Comparison of ENCODE assay signal across 1 cellular context in genomic region chr9:127445851-127446719, GRCh38.
TF ChIP-seq lines count a peak whose summit lies in the region.

No MANE protein-coding gene starts in this region.

TF ChIP-seq in WTC11, 78 proteins besides CTCF, POLR2A, EP300 and RAD21 (continued from another document):
- TF ChIP-seq E2F1 (CRISPR knock-in tag; IDR thresholded peaks at IDR 0.05) (no peak; the same call in 1 of the 2 replicates), NFYB (CRISPR knock-in tag; conservative IDR thresholded peaks at IDR 0.05; ENCODE audit: low read depth) (no peak; the same call in 1 of the 2 replicates), ZNF232 (CRISPR knock-in tag; IDR thresholded peaks at IDR 0.05) (no peak; the same call in 1 of the 2 replicates), E2F4 (CRISPR knock-in tag; IDR thresholded peaks at IDR 0.05; ENCODE audit: borderline replicate concordance, low read depth) (peak; percentile 48; the same call in 1 of the 2 replicates), ATF2 (CRISPR knock-in tag; IDR thresholded peaks at IDR 0.05; ENCODE audit: borderline replicate concordance, low read depth) (no peak), HMGXB4 (CRISPR knock-in tag; IDR thresholded peaks at IDR 0.05) (no peak), IRF2 (CRISPR knock-in tag; IDR thresholded peaks at IDR 0.05; ENCODE audit: borderline replicate concordance, low read depth) (peak; percentile 67; the same call in 1 of the 2 replicates), ATF3 (CRISPR knock-in tag; conservative IDR thresholded peaks at IDR 0.05) (no peak), ZNF121 (CRISPR knock-in tag; IDR thresholded peaks at IDR 0.05) (peak; percentile 99), TEAD1 (CRISPR knock-in tag; IDR thresholded peaks at IDR 0.05) (peak; percentile 43; the same call in 1 of the 2 replicates), NFATC4 (CRISPR knock-in tag; IDR thresholded peaks at IDR 0.05) (peak; percentile 74), HMGA2 (CRISPR knock-in tag; IDR thresholded peaks at IDR 0.05) (no peak), FOXP4 (CRISPR knock-in tag; IDR thresholded peaks at IDR 0.05) (0 out of 2 replicates have a peak, but pooled peaks have one; percentile 49), ZNF416 (CRISPR knock-in tag; IDR thresholded peaks at IDR 0.05) (peak; percentile 80), PRRX2 (CRISPR knock-in tag; IDR thresholded peaks at IDR 0.05) (peak; percentile 88), AR (CRISPR knock-in tag; IDR thresholded peaks at IDR 0.05) (peak; percentile 83), ZNF671 (CRISPR knock-in tag; IDR thresholded peaks at IDR 0.05) (peak; percentile 68), ZNF219 (CRISPR knock-in tag; IDR thresholded peaks at IDR 0.05; ENCODE audit: borderline replicate concordance) (no peak), SOX15 (CRISPR knock-in tag; IDR thresholded peaks at IDR 0.05) (no peak), ARID4B (CRISPR knock-in tag; IDR thresholded peaks at IDR 0.05; ENCODE audit: borderline replicate concordance) (no peak), IRF1 (CRISPR knock-in tag; IDR thresholded peaks at IDR 0.05) (peak; percentile 33; the same call in 1 of the 2 replicates), SP1 (CRISPR knock-in tag; conservative IDR thresholded peaks at IDR 0.05) (peak; percentile 62), FOXK1 (CRISPR knock-in tag; IDR thresholded peaks at IDR 0.05) (0 out of 2 replicates have a peak, but pooled peaks have one; percentile 25), ZBTB21 (CRISPR knock-in tag; IDR thresholded peaks at IDR 0.05; ENCODE audit: borderline replicate concordance) (0 out of 2 replicates have a peak, but pooled peaks have one; percentile 39), GTF2I (CRISPR knock-in tag; conservative IDR thresholded peaks at IDR 0.05) (peak; percentile 49)
